ENCODE assay signal across 8 cellular contexts in genomic region chr3:142445816-142446254, GRCh38. TPM values are rescaled to one million over a fixed set of nuclear protein-coding genes. Genes with fewer than 3 reads are reported as not detected.
DNase-seq lines count a peak whose midpoint lies in the region; ATAC-seq, FAIRE-seq and TF ChIP-seq lines count a peak whose summit lies in the region.

No MANE protein-coding gene starts in this region.

- H3K4me2 ChIP-seq in Karpas-422 (ENCODE audit: low read depth, low read length, poor library complexity, severe bottlenecking) = peak overlapping the region; percentile 82

- H3K4me1 Mint-ChIP-seq in activated naive CD8-positive, alpha-beta T cell treated with anti-CD3 and anti-CD28 coated beads, Interleukin-2, amount 50 U/mL, for 24 hours = peaks cover 58% of the 10 kb centered on the region
- H3K4me1 Mint-ChIP-seq in mesothelial cell of epicardium = peaks cover 24% of the 10 kb centered on the region

- peak overlapping the region; percentile 54 for H3K27ac ChIP-seq in Karpas-422 (ENCODE audit: low read length)

- H3K9ac ChIP-seq in Karpas-422 (ENCODE audit: low read length) = peak overlapping the region; percentile 91

- peak overlapping the region; percentile 99 for H3K4me3 Mint-ChIP-seq in activated naive CD8-positive, alpha-beta T cell treated with anti-CD3 and anti-CD28 coated beads, Interleukin-2, amount 50 U/mL, for 24 hours
- peak overlapping the region; percentile 100 for H3K4me3 Mint-ChIP-seq in mesothelial cell of epicardium

- H4K20me1 ChIP-seq in Karpas-422 (ENCODE audit: insufficient read depth, low read depth, low read length) = no peaks in the 10 kb centered on the region

- peak overlapping the region; percentile 99 for H3K27ac Mint-ChIP-seq in activated naive CD8-positive, alpha-beta T cell treated with anti-CD3 and anti-CD28 coated beads, Interleukin-2, amount 50 U/mL, for 24 hours
- peak overlapping the region; percentile 60 for H3K27ac Mint-ChIP-seq in mesothelial cell of epicardium

- H3K36me3 ChIP-seq in Karpas-422 (ENCODE audit: insufficient read depth, low read length) = peaks cover 5% of the 10 kb centered on the region; the same call in 1 of the 2 replicates

- H3K9me3 Mint-ChIP-seq in activated naive CD8-positive, alpha-beta T cell treated with anti-CD3 and anti-CD28 coated beads, Interleukin-2, amount 50 U/mL, for 24 hours = no peaks in the 10 kb centered on the region
- peaks cover 10% of the 10 kb centered on the region for H3K9me3 Mint-ChIP-seq in mesothelial cell of epicardium

- DNase-seq in GM04503 (ENCODE audit: low read depth) (peak; percentile 5), Karpas-422 (peak; percentile 48), mesothelial cell of epicardium (ENCODE audit: low spot score in 2 of 2, unreplicated experiment in 2 of 2) (no peak), COR-L47 (lab: John Stamatoyannopoulos, UW) (no peak), frontal cortex (ENCODE audit: low spot score in 2 of 2) (no peak), NCI-H1417 treated with DMSO at 0.1 percent for 48 hours (lab: John Stamatoyannopoulos, UW) (no peak)
- DNase-seq in activated naive CD8-positive, alpha-beta T cell treated with anti-CD3 and anti-CD28 coated beads, Interleukin-2, amount 50 U/mL, for 24 hours = peak; percentile 16

- peak; percentile 54 for ATAC-seq in GM21619 (IDR thresholded peaks at IDR 0.05; ENCODE audit: unreplicated experiment)
- peak; percentile 73 for ATAC-seq in activated naive CD8-positive, alpha-beta T cell treated with anti-CD3 and anti-CD28 coated beads, Interleukin-2, amount 50 U/mL, for 24 hours

- no peak for FAIRE-seq in frontal cortex (lab: Jason Lieb, UNC)

- no peak overlapping the region for H2AFZ ChIP-seq in Karpas-422 (ENCODE audit: low read length)

- H3K4me1 ChIP-seq in Karpas-422 (ENCODE audit: low read length) = peaks cover 29% of the 10 kb centered on the region

- peak overlapping the region; percentile 94 for H3K4me3 ChIP-seq in Karpas-422 (ENCODE audit: low read length)

- H3K36me3 Mint-ChIP-seq in activated naive CD8-positive, alpha-beta T cell treated with anti-CD3 and anti-CD28 coated beads, Interleukin-2, amount 50 U/mL, for 24 hours (ENCODE audit: low read depth) = peaks cover 14% of the 10 kb centered on the region
- H3K36me3 Mint-ChIP-seq in mesothelial cell of epicardium = peaks cover 25% of the 10 kb centered on the region

- H3K9me2 ChIP-seq in Karpas-422 (replicated peaks; ENCODE audit: insufficient read depth, low read length) = no peaks in the 10 kb centered on the region

- no peaks in the 10 kb centered on the region for H3K27me3 ChIP-seq in Karpas-422 (ENCODE audit: low read length)

- H3K79me2 ChIP-seq in Karpas-422 (ENCODE audit: low read length) = peaks cover 73% of the 10 kb centered on the region

- H3K27me3 Mint-ChIP-seq in activated naive CD8-positive, alpha-beta T cell treated with anti-CD3 and anti-CD28 coated beads, Interleukin-2, amount 50 U/mL, for 24 hours = no peaks in the 10 kb centered on the region
- no peaks in the 10 kb centered on the region for H3K27me3 Mint-ChIP-seq in mesothelial cell of epicardium (ENCODE audit: low read depth)

- H3K9me3 ChIP-seq in Karpas-422 (ENCODE audit: low read length) = no peaks in the 10 kb centered on the region

- TF ChIP-seq CTCF in mesothelial cell of epicardium (IDR thresholded peaks at IDR 0.05; ENCODE audit: unreplicated experiment) = no peak

RNA-seq across cellular contexts. Expression of gene XRN1, which starts 2.0 kb away (rescaled TPM):
- 50.8 and 62.2 TPM in 2 replicates for total RNA-seq in Karpas-422 (2014; rRNA removed; shearing (Covaris generic); ENCODE audit: low replicate concordance)
- total RNA-seq in mesothelial cell of epicardium (46.7 to 56.9 TPM (median 47.9 TPM) in 3 replicates), frontal cortex (61.1 TPM)

Comparison
In these comparisons a context has a peak if more than half of its experiments do, and no peak if none do; other contexts are left out.
1. DNase-seq: peak in GM04503 (single experiment), Karpas-422 (single experiment) and activated naive CD8-positive, alpha-beta T cell treated with anti-CD3 and anti-CD28 coated beads, Interleukin-2, amount 50 U/mL, for 24 hours (single experiment); none in mesothelial cell of epicardium (0 of 2), COR-L47 (single experiment), frontal cortex (0 of 2) and NCI-H1417 treated with DMSO at 0.1 percent for 48 hours (single experiment).